Comparison of ENCODE assay signal across 24 cellular contexts in the genomic region with DNA sequence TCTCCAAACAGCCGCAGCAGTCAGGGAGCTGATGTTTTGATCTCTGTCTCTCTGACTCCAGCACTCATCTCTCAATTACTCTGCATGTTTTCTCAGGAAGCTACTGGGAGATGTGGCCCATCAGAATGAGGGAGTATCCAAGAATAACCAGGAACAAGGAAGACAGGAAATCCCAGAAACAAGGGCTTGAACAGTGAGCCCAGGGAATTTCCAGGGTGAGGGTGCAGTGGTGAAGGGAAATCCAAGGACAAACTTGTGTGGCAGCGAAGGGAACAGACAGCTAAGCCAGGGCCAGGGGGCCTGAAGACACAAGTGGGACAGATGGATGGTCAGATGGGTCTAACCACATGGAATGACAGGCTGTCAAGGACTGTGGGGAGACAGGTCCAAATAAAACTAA.
DNase-seq lines count a peak whose midpoint lies in the region; ATAC-seq, FAIRE-seq and TF ChIP-seq lines count a peak whose summit lies in the region.
"Had no signal": no experiment of that assay in that cellular context is flagged by ENCODE, and none has a peak within 500 bp of the region (broad histone marks: within the 10 kb centered on the region; RNA-seq: fewer than 3 reads in every experiment).

No MANE protein-coding gene starts in this region.

- H3K4me3 ChIP-seq in epithelial cell of proximal tubule (ENCODE audit: low read depth, low read length) (no peak overlapping the region), kidney (ENCODE audit: low read length in 2 of 2) (no peak overlapping the region)
- H3K4me3 ChIP-seq: prostate gland had no signal

- H3K4me3 Mint-ChIP-seq in stimulated activated naive B cell treated with anti-CD40 and anti-IgM and Interleukin-4, amounts not matched to agents 10 μg/mL and 1 μg/mL and 100 μg/mL, for 72 hours: no peak overlapping the region
- no peak overlapping the region for H3K4me3 Mint-ChIP-seq in activated naive CD8-positive, alpha-beta T cell treated with anti-CD3 and anti-CD28 coated beads, Interleukin-2, amount 50 U/mL, for 24 hours
- H3K4me3 Mint-ChIP-seq: activated CD8-positive, alpha-beta memory T cell treated with anti-CD3 and anti-CD28 coated beads, Interleukin-2, amount 10 ng/mL, durations not matched to agents 7 days and 5 days; activated naive CD8-positive, alpha-beta T cell treated with anti-CD3 and anti-CD28 coated beads for 36 hours; activated T-helper 1 cell treated with anti-CD3 and anti-CD28 coated beads, Interleukin-12 subunit alpha, Interleukin-12 subunit beta, Interleukin-2, Interleukin-4 antibody, amounts not matched to agents 30 ng/mL and 10 ng/mL and 1 ng/mL, durations not matched to agents 14 hours and 24 hours and 36 hours; brain; nephron; T-cell had no signal

- H3K9ac ChIP-seq in kidney (ENCODE audit: low read length in 2 of 2): no peak overlapping the region

- no peak overlapping the region for H3K27ac Mint-ChIP-seq in stimulated activated naive B cell treated with anti-CD40 and anti-IgM and Interleukin-4, amounts not matched to agents 10 μg/mL and 1 μg/mL and 100 μg/mL, for 72 hours
- H3K27ac Mint-ChIP-seq in activated naive CD8-positive, alpha-beta T cell treated with anti-CD3 and anti-CD28 coated beads, Interleukin-2, amount 50 U/mL, for 24 hours: no peak overlapping the region
- H3K27ac Mint-ChIP-seq: activated CD8-positive, alpha-beta memory T cell treated with anti-CD3 and anti-CD28 coated beads, Interleukin-2, amount 10 ng/mL, durations not matched to agents 7 days and 5 days; activated naive CD8-positive, alpha-beta T cell treated with anti-CD3 and anti-CD28 coated beads for 36 hours; activated T-helper 1 cell treated with anti-CD3 and anti-CD28 coated beads, Interleukin-12 subunit alpha, Interleukin-12 subunit beta, Interleukin-2, Interleukin-4 antibody, amounts not matched to agents 30 ng/mL and 10 ng/mL and 1 ng/mL, durations not matched to agents 14 hours and 24 hours and 36 hours; brain; nephron had no signal

- no peaks in the 10 kb centered on the region for H3K36me3 Mint-ChIP-seq in stimulated activated naive B cell treated with anti-CD40 and anti-IgM and Interleukin-4, amounts not matched to agents 10 μg/mL and 1 μg/mL and 100 μg/mL, for 72 hours
- H3K36me3 Mint-ChIP-seq in activated naive CD8-positive, alpha-beta T cell treated with anti-CD3 and anti-CD28 coated beads, Interleukin-2, amount 50 U/mL, for 24 hours (ENCODE audit: low read depth): no peaks in the 10 kb centered on the region
- H3K36me3 Mint-ChIP-seq: brain, T-cell had no signal

- peaks cover 43 to 52% of the 10 kb centered on the region in 2 donors for H3K27me3 Mint-ChIP-seq in stimulated activated naive B cell treated with anti-CD40 and anti-IgM and Interleukin-4, amounts not matched to agents 10 μg/mL and 1 μg/mL and 100 μg/mL, for 72 hours
- H3K27me3 Mint-ChIP-seq in activated naive CD8-positive, alpha-beta T cell treated with anti-CD3 and anti-CD28 coated beads, Interleukin-2, amount 50 U/mL, for 24 hours: peaks cover 27% of the 10 kb centered on the region

- TF ChIP-seq CTCF in epithelial cell of proximal tubule (conservative IDR thresholded peaks at IDR 0.05; ENCODE audit: low read depth, low read length) (no peak), GM13977 (IDR thresholded peaks at IDR 0.05; ENCODE audit: extremely low read depth, insufficient read depth, missing control alignments) (no peak), kidney (IDR thresholded peaks at IDR 0.05; ENCODE audit: borderline replicate concordance, extremely low read depth, insufficient read depth) (no peak)

- H3K9me3 Mint-ChIP-seq in stimulated activated naive B cell treated with anti-CD40 and anti-IgM and Interleukin-4, amounts not matched to agents 10 μg/mL and 1 μg/mL and 100 μg/mL, for 72 hours: peaks cover 0 to 3% of the 10 kb centered on the region in 2 donors
- no peaks in the 10 kb centered on the region for H3K9me3 Mint-ChIP-seq in activated naive CD8-positive, alpha-beta T cell treated with anti-CD3 and anti-CD28 coated beads, Interleukin-2, amount 50 U/mL, for 24 hours
- H3K9me3 Mint-ChIP-seq: nephron had no signal

- intact Hi-C loops in kidney (cut with DNase I): no loop called here

- H3K4me1 ChIP-seq in kidney (ENCODE audit: control insufficient read depth in 1 of 2, insufficient read depth in 1 of 2, low read depth in 1 of 2, low read length in 2 of 2): no peaks in the 10 kb centered on the region
- H3K4me1 ChIP-seq: prostate gland had no signal

- in situ Hi-C loops in Caki2 (cut with HindIII; ENCODE audit: low pct_unique_long_range_greater_than_20kb, low sequenced_read_pairs): no loop called here
- in situ Hi-C loops in GM13977 (cut with MboI; ENCODE audit: low pct_unique_long_range_greater_than_20kb, low sequenced_read_pairs, unreplicated experiment): no loop called here

- no peaks in the 10 kb centered on the region for H3K36me3 ChIP-seq in kidney (ENCODE audit: control insufficient read depth in 1 of 2, insufficient read depth in 2 of 2, low read length in 2 of 2)
- H3K36me3 ChIP-seq: prostate gland had no signal

- ATAC-seq in stimulated activated naive B cell treated with anti-CD40 and anti-IgM and Interleukin-4, amounts not matched to agents 10 μg/mL and 1 μg/mL and 100 μg/mL, for 72 hours (replicated peaks): no peak
- ATAC-seq in activated naive CD8-positive, alpha-beta T cell treated with anti-CD3 and anti-CD28 coated beads, Interleukin-2, amount 50 U/mL, for 24 hours: no peak
- ATAC-seq: activated CD8-positive, alpha-beta memory T cell treated with anti-CD3 and anti-CD28 coated beads, Interleukin-2, amount 10 ng/mL, durations not matched to agents 7 days and 5 days; T-cell had no signal

- H3K4me1 Mint-ChIP-seq in stimulated activated naive B cell treated with anti-CD40 and anti-IgM and Interleukin-4, amounts not matched to agents 10 μg/mL and 1 μg/mL and 100 μg/mL, for 72 hours: no peaks in the 10 kb centered on the region
- H3K4me1 Mint-ChIP-seq in activated naive CD8-positive, alpha-beta T cell treated with anti-CD3 and anti-CD28 coated beads, Interleukin-2, amount 50 U/mL, for 24 hours: peaks cover 53% of the 10 kb centered on the region
- H3K4me1 Mint-ChIP-seq: brain had no signal

- H3K27ac ChIP-seq in kidney (ENCODE audit: low read depth in 2 of 2, low read length in 2 of 2): no peak overlapping the region
- H3K27ac ChIP-seq: prostate gland had no signal

- H3K9me3 ChIP-seq in kidney (ENCODE audit: control insufficient read depth in 1 of 2, low read length in 2 of 2): no peaks in the 10 kb centered on the region
- H3K9me3 ChIP-seq: prostate gland had no signal

- FAIRE-seq in RCC 7860 (lab: Jason Lieb, UNC): no peak
- no peak for FAIRE-seq in kidney (lab: Jason Lieb, UNC)
- FAIRE-seq: islet of Langerhans had no signal

- DNase-seq in Caki2 (ENCODE audit: low read depth) (peak; percentile 26), RCC 7860 (ENCODE audit: low spot score) (peak; percentile 48), epithelial cell of proximal tubule (ENCODE audit: low read depth) (peak; percentile 12), myocyte (ENCODE audit: low read depth) (peak; percentile 59), GM13977 (ENCODE audit: low spot score) (no peak), kidney (no peak)
- DNase-seq in stimulated activated naive B cell treated with anti-CD40 and anti-IgM and Interleukin-4, amounts not matched to agents 10 μg/mL and 1 μg/mL and 100 μg/mL, for 72 hours: no peak
- no peak for DNase-seq in activated naive CD8-positive, alpha-beta T cell treated with anti-CD3 and anti-CD28 coated beads, Interleukin-2, amount 50 U/mL, for 24 hours
- DNase-seq: activated CD4-positive, alpha-beta T cell treated with anti-CD3 and anti-CD28 coated beads for 4 hours; activated CD8-positive, alpha-beta memory T cell treated with anti-CD3 and anti-CD28 coated beads, Interleukin-2, amount 10 ng/mL, durations not matched to agents 7 days and 5 days; activated naive CD8-positive, alpha-beta T cell treated with anti-CD3 and anti-CD28 coated beads for 36 hours; cortex of kidney; DMS79; hippocampal formation; mesendoderm; NCI-H1436 treated with DMSO at 0.1 percent for 48 hours; stimulated activated CD4-positive, alpha-beta T cell treated with anti-CD3 and anti-CD28 coated beads, Interleukin-2, amount 100 ng/mL, for 24 hours; stimulated activated naive CD4-positive, alpha-beta T cell treated with Interleukin-2 at 50 U/mL for 16 hours; T-cell had no signal

Comparison
In these comparisons a context has a peak if more than half of its experiments do, and no peak if none do; other contexts are left out.
1. DNase-seq: peak in Caki2 (single experiment), RCC 7860 (single experiment), epithelial cell of proximal tubule (single experiment) and myocyte (single experiment); none in GM13977 (single experiment), stimulated activated naive B cell treated with anti-CD40 and anti-IgM and Interleukin-4, amounts not matched to agents 10 μg/mL and 1 μg/mL and 100 μg/mL, for 72 hours (single experiment), kidney (single experiment) and activated naive CD8-positive, alpha-beta T cell treated with anti-CD3 and anti-CD28 coated beads, Interleukin-2, amount 50 U/mL, for 24 hours (single experiment).